Comparison of ENCODE assay signal across 15 cellular contexts in the genomic region with DNA sequence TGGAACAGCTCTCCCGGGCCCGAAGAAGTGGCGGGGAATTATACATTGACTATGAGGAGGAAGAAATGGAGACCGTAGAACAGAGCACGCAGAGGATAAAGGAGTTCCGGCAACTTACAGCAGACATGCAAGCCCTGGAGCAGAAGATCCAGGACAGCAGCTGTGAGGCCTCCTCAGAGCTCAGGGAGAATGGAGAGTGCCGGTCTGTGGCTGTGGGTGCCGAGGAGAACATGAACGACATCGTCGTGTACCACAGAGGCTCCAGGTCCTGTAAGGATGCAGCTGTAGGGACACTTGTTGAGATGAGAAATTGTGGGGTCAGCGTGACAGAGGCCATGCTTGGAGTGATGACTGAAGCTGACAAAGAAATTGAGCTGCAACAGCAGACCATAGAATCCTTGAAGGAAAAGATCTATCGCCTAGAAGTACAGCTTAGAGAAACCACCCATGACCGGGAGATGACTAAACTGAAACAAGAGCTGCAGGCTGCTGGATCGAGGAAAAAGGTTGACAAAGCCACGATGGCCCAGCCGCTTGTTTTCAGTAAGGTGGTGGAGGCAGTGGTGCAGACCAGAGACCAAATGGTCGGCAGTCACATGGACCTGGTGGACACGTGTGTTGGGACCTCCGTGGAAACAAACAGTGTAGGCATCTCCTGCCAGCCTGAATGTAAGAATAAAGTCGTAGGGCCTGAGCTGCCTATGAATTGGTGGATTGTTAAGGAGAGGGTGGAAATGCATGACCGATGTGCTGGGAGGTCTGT.
A peak's percentile ranks its signal among the peaks of the same experiment; 100 is the strongest.
DNase-seq lines count a peak whose midpoint lies in the region; ATAC-seq and TF ChIP-seq lines count a peak whose summit lies in the region.
"Had no signal": no experiment of that assay in that cellular context is flagged by ENCODE, and none has a peak within 500 bp of the region (broad histone marks: within the 10 kb centered on the region; RNA-seq: fewer than 3 reads in every experiment).

No MANE protein-coding gene starts in this region.

- intact Hi-C loops in left ventricle myocardium inferior (cut with micrococcal nuclease) = no loop called here
- intact Hi-C loops in Right ventricle myocardium superior (cut with DNase I) = no loop called here
- intact Hi-C loops in upper lobe of right lung (cut with DNase I) = no loop called here

- H3K27me3 ChIP-seq in left ventricle myocardium inferior (ENCODE audit: low read depth) (no peaks in the 10 kb centered on the region), osteoblast (ENCODE audit: insufficient read depth, low read length) (no peaks in the 10 kb centered on the region), upper lobe of right lung (no peaks in the 10 kb centered on the region)
- H3K27me3 ChIP-seq: heart right ventricle, upper lobe of left lung had no signal

- no peak for ATAC-seq in Right ventricle myocardium superior (ENCODE audit: poor library complexity)
- ATAC-seq in upper lobe of right lung = no peak
- no peak for ATAC-seq in GM18867 (IDR thresholded peaks at IDR 0.05; ENCODE audit: unreplicated experiment)
- ATAC-seq: activated naive CD4-positive, alpha-beta T cell treated with anti-CD3 and anti-CD28 coated beads, Interleukin-2, amount 50 U/mL, for 72 hours; heart right ventricle had no signal

- H3K4me2 ChIP-seq in osteoblast (ENCODE audit: insufficient read depth, low read length) = peak overlapping the region; percentile 42

- H3K9me3 ChIP-seq in left ventricle myocardium inferior (replicated peaks) (no peaks in the 10 kb centered on the region), osteoblast (ENCODE audit: low read depth, low read length) (no peaks in the 10 kb centered on the region), upper lobe of right lung (no peaks in the 10 kb centered on the region)
- H3K9me3 ChIP-seq: heart right ventricle, upper lobe of left lung had no signal

- H3K27me3 Mint-ChIP-seq in chondrocyte (ENCODE audit: low read depth) = no peaks in the 10 kb centered on the region

- H3K36me3 ChIP-seq in left ventricle myocardium inferior = peaks cover 27% of the 10 kb centered on the region
- H3K36me3 ChIP-seq in osteoblast (ENCODE audit: insufficient read depth, low read length) = peaks cover 39% of the 10 kb centered on the region
- peaks cover 23% of the 10 kb centered on the region for H3K36me3 ChIP-seq in upper lobe of right lung

- H3K4me1 ChIP-seq in left ventricle myocardium inferior (peaks cover 90% of the 10 kb centered on the region), osteoblast (ENCODE audit: insufficient read depth, low read length) (peaks cover 36% of the 10 kb centered on the region), upper lobe of right lung (peaks cover 20% of the 10 kb centered on the region)

- H3K9me3 Mint-ChIP-seq in chondrocyte (ENCODE audit: low read depth) = no peaks in the 10 kb centered on the region
- H3K9me3 Mint-ChIP-seq: activated naive CD4-positive, alpha-beta T cell treated with anti-CD3 and anti-CD28 coated beads, Interleukin-2, amount 50 U/mL, for 72 hours; T-cell had no signal

- TF ChIP-seq CTCF in left ventricle myocardium inferior (IDR thresholded peaks at IDR 0.05; ENCODE audit: borderline replicate concordance) (no peak), chondrocyte (IDR thresholded peaks at IDR 0.05) (no peak), osteoblast (IDR thresholded peaks at IDR 0.05; ENCODE audit: extremely low read depth, low read depth, low read length) (no peak), upper lobe of right lung (IDR thresholded peaks at IDR 0.05) (no peak)

- no peak overlapping the region for H3K4me3 Mint-ChIP-seq in chondrocyte (ENCODE audit: unreplicated experiment)
- H3K4me3 Mint-ChIP-seq: T-cell had no signal

- H3K4me3 ChIP-seq in left ventricle myocardium inferior (no peak overlapping the region), osteoblast (ENCODE audit: insufficient read depth, low read length) (no peak overlapping the region), upper lobe of right lung (no peak overlapping the region)
- H3K4me3 ChIP-seq: heart right ventricle, upper lobe of left lung had no signal

- H3K36me3 Mint-ChIP-seq in chondrocyte (ENCODE audit: low read depth) = peaks cover 29% of the 10 kb centered on the region

- H3K27ac ChIP-seq in left ventricle myocardium inferior (replicated peaks) = peak overlapping the region; percentile 31
- H3K27ac ChIP-seq in osteoblast (ENCODE audit: low read depth, low read length) = peak overlapping the region; percentile 28
- H3K27ac ChIP-seq in upper lobe of right lung = no peak overlapping the region
- H3K27ac ChIP-seq: upper lobe of left lung had no signal

- DNase-seq in left ventricle myocardium inferior = no peak
- DNase-seq in Right ventricle myocardium superior = no peak
- no peak for DNase-seq in chondrocyte (ENCODE audit: low spot score)
- no peak for DNase-seq in osteoblast (ENCODE audit: insufficient read length, low spot score, missing footprints)
- no peak for DNase-seq in T1000 (lab: John Stamatoyannopoulos, UW)
- DNase-seq in superior temporal gyrus (ENCODE audit: extremely low spot score) = no peak
- DNase-seq in upper lobe of right lung = no peak
- DNase-seq: activated CD4-positive, alpha-beta T cell treated with anti-CD3 and anti-CD28 coated beads for 4 hours; heart right ventricle; NCI-H524; retina; T-cell had no signal

- peaks cover 2% of the 10 kb centered on the region for H4K20me1 ChIP-seq in osteoblast (ENCODE audit: insufficient read depth, low read length)

- H2AFZ ChIP-seq in osteoblast (ENCODE audit: low read length) = peak overlapping the region; percentile 18

- peak overlapping the region; percentile 33 for H3K27ac Mint-ChIP-seq in chondrocyte (ENCODE audit: unreplicated experiment)
- H3K27ac Mint-ChIP-seq: activated naive CD4-positive, alpha-beta T cell treated with anti-CD3 and anti-CD28 coated beads, Interleukin-2, amount 50 U/mL, for 72 hours; T-cell had no signal

- H3K4me1 Mint-ChIP-seq in chondrocyte (ENCODE audit: low read depth) = peaks cover 77% of the 10 kb centered on the region

- peaks cover 86% of the 10 kb centered on the region for H3K79me2 ChIP-seq in osteoblast (ENCODE audit: insufficient read depth, low read length)
